ENCODE assay signal across 9 cellular contexts in the genomic region with DNA sequence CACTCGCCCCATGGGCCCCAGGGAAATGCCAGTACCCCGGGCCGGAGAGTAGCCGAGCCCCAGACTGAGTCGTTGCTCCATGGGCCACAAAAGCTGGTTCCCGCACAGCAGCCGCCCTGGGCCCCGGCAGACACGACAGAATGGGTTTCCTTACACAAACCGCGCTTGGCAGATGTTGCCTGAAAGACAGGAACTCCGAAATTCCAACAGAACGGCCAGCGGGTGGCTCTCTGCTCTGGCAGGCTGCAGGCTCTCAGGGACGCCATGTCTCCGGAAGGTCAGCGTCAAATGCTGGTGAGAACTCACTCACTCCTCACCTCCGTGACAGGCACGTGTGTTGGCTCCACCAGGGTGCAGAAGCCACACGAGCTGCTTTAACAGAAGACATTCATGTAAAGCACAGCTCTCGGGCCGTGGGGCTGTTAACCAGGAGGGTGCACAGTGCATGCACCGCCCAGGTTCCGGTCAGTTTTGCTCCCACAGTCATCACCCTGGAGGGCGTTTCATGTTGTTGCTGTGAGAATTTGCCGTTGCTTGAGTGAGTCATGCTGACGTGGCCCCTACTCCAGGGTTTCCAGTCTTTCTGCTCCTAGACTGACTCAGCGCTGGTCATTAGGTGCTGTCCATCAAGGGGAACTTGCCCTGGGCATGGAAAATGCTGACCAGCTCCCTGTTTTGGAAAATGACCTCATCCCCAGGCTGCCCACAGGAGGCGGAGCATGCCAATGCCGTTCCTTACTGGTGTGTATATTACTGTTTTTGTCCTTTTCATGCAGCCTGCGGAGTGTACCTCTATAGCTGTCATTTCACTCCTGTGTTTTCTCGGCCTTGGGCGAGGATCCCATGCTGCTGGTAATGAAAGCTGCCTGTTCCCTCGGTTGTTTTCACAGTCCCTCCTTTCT. TPM values are rescaled to one million over a fixed set of nuclear protein-coding genes. Genes with fewer than 3 reads are reported as not detected.
DNase-seq lines count a peak whose midpoint lies in the region; ATAC-seq, FAIRE-seq and TF ChIP-seq lines count a peak whose summit lies in the region.
"Had no signal": no experiment of that assay in that cellular context is flagged by ENCODE, and none has a peak within 500 bp of the region (broad histone marks: within the 10 kb centered on the region; RNA-seq: fewer than 3 reads in every experiment).

No MANE protein-coding gene starts in this region.

- no peak overlapping the region; the same call in 1 of the 2 replicates for H3K9ac ChIP-seq in MM.1S (ENCODE audit: low read length)

- peaks cover 4% of the 10 kb centered on the region for H3K4me1 Mint-ChIP-seq in progenitor cell of endocrine pancreas (ENCODE audit: low read depth)

- intact Hi-C loops in ascending aorta (cut with DNase I) = loop anchor here (1.0 to 10.0 kb wide), 4 partner anchors 45 to 745 kb away; partner anchors contain the start of gene ANKRD10
- intact Hi-C loops in left cardiac atrium (cut with DNase I) = loop anchor here in 1 of 2 donors (5.0 kb wide), 1 partner anchor 37 kb away; no protein-coding TSS in a partner anchor

- H3K9me3 ChIP-seq in MM.1S (replicated peaks; ENCODE audit: insufficient read depth, low read length) = no peaks in the 10 kb centered on the region
- H3K9me3 ChIP-seq in ascending aorta = no peaks in the 10 kb centered on the region

- no peaks in the 10 kb centered on the region for H3K9me2 ChIP-seq in MM.1S (replicated peaks; ENCODE audit: insufficient read depth, low read length)

- peak overlapping the region; percentile 76 for H3K27ac Mint-ChIP-seq in progenitor cell of endocrine pancreas

- H3K4me1 ChIP-seq in MM.1S (ENCODE audit: low read length) (peaks cover 8% of the 10 kb centered on the region; the same call in 1 of the 2 replicates), ascending aorta (peaks cover 10 to 21% of the 10 kb centered on the region in 2 donors)

- no peak overlapping the region for H3K4me3 Mint-ChIP-seq in progenitor cell of endocrine pancreas (ENCODE audit: low read depth)

- H3K79me2 ChIP-seq in MM.1S (ENCODE audit: low read length) = no peaks in the 10 kb centered on the region

- no peaks in the 10 kb centered on the region for H3F3A ChIP-seq in MM.1S (ENCODE audit: insufficient read depth, low read length)

- peak overlapping the region; percentile 49; the same call in 1 of the 2 replicates for H2AFZ ChIP-seq in MM.1S (ENCODE audit: low read length)

- H3K36me3 ChIP-seq in MM.1S (replicated peaks; ENCODE audit: insufficient read depth, low read length) = no peaks in the 10 kb centered on the region
- no peaks in the 10 kb centered on the region for H3K36me3 ChIP-seq in ascending aorta

- H3K9me3 Mint-ChIP-seq in progenitor cell of endocrine pancreas (ENCODE audit: low read depth) = no peaks in the 10 kb centered on the region

- no peak for TF ChIP-seq POLR2A in GM12892 (IDR thresholded peaks at IDR 0.05; ENCODE audit: low read depth, low read length)

- H3K4me2 ChIP-seq in MM.1S (ENCODE audit: low read depth, low read length) = peak overlapping the region; percentile 65; the same call in 1 of the 2 replicates

- no peak for FAIRE-seq in GM12892 (lab: Jason Lieb, UNC)
- FAIRE-seq: TTC549 had no signal

- H3K27ac ChIP-seq in MM.1S (ENCODE audit: low read length) = no peak overlapping the region
- H3K27ac ChIP-seq in ascending aorta = peak overlapping the region; percentile 89

- H3K27me3 Mint-ChIP-seq in progenitor cell of endocrine pancreas = peaks cover 33% of the 10 kb centered on the region

- peak; percentile 83 to 93 for ATAC-seq in left cardiac atrium

- no peaks in the 10 kb centered on the region for H3K36me3 Mint-ChIP-seq in progenitor cell of endocrine pancreas (ENCODE audit: insufficient read depth)

- H4K20me1 ChIP-seq in MM.1S (ENCODE audit: insufficient read depth, low read length) = no peaks in the 10 kb centered on the region

- peak; percentile 100 for DNase-seq in EH (ENCODE audit: low read depth)
- no peak for DNase-seq in MM.1S
- DNase-seq in ascending aorta (ENCODE audit: low spot score in 2 of 2) = peak; percentile 98 to 100
- DNase-seq in left cardiac atrium = peak; percentile 95
- no peak for DNase-seq in progenitor cell of endocrine pancreas (ENCODE audit: low spot score, unreplicated experiment)
- DNase-seq in NCI-H446 treated with DMSO at 0.1 percent for 48 hours (lab: John Stamatoyannopoulos, UW) = no peak
- DNase-seq in GM12892 (ENCODE audit: insufficient read length) = no peak
- DNase-seq in SKM-1 treated with dmso at 0.1 percent for 144 hours (lab: John Stamatoyannopoulos, UW; ENCODE audit: unreplicated experiment) = no peak

- H3K27me3 ChIP-seq in MM.1S (replicated peaks; ENCODE audit: insufficient read depth, low read length) (no peaks in the 10 kb centered on the region), ascending aorta (no peaks in the 10 kb centered on the region)

- H3K4me3 ChIP-seq in MM.1S (ENCODE audit: low read length) = peak overlapping the region; percentile 30; the same call in 1 of the 2 replicates
- peak overlapping the region; percentile 22 to 54 for H3K4me3 ChIP-seq in ascending aorta

- TF ChIP-seq CTCF in MM.1S (IDR thresholded peaks at IDR 0.05; ENCODE audit: low read length) (no peak), ascending aorta (IDR thresholded peaks at IDR 0.05) (peak in 2 of 3 experiments; percentile 4 to 27), progenitor cell of endocrine pancreas (IDR thresholded peaks at IDR 0.05; ENCODE audit: unreplicated experiment) (no peak)

RNA-seq across cellular contexts. Expression of gene ANKRD10, which starts 44.8 kb away (rescaled TPM):
- total RNA-seq in ascending aorta (100 TPM), left cardiac atrium (10 to 100 TPM; 48.7 to 78.7 TPM), progenitor cell of endocrine pancreas (228 and 235 TPM in 2 replicates)
- polyA plus RNA-seq in GM12892 (2012; ENCODE audit: missing spikeins) = 115 TPM

Comparison
In these comparisons a context has a peak if more than half of its experiments do, and no peak if none do; other contexts are left out.
1. DNase-seq: peak in EH (single experiment), ascending aorta (2 of 2) and left cardiac atrium (single experiment); none in MM.1S (single experiment), progenitor cell of endocrine pancreas (single experiment), NCI-H446 treated with DMSO at 0.1 percent for 48 hours (single experiment), GM12892 (single experiment) and SKM-1 treated with dmso at 0.1 percent for 144 hours (single experiment).
2. CTCF ChIP-seq: peak in ascending aorta (2 of 3); none in MM.1S (single experiment) and progenitor cell of endocrine pancreas (single experiment).